Comparison of ENCODE assay signal across 3 cellular contexts in the genomic region with DNA sequence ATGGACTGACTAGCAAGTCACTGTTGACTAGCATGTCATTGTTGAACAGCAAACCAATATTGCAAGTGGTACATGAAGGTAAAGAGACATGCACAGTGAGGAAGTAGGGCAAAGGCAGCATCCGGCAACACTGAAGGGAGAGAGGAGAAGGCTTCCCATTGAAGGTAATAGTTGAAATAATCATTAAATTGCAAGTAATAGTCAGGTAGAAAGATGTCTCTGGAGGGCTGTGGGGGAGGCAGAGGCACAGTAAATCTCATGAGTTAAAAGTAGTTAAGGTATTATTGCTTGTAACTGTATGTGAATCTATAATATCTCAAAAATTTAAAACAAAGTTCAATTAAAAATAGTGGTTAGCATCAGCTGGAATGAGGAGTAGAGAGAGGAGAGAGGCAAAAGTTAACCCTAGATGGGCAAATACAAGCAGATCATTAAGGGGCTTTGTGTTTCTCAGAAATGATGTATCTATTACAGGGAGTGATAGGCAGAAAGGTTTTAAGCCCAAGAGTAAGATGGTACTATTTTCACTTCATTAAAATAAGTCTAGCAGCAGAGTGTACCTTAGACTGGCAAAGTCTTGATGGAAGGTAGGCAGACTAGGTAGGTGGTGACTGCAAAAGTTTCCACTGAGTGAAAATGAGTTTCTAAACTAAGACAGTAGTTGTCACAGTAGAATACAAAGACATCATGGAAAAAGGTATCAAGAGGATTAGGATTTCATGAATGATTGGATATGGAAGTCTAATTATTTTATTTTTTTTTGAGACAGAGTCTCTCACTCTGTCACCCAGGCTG.
"Had no signal": no experiment of that assay in that cellular context is flagged by ENCODE, and none has a peak within 500 bp of the region (broad histone marks: within the 10 kb centered on the region; RNA-seq: fewer than 3 reads in every experiment).

No MANE protein-coding gene starts in this region.

- ATAC-seq: GM12878 had no signal

- H3K4me3 ChIP-seq: GM12878 had no signal

- DNase-seq: GDM1, GF-D8 had no signal
